13 cellular contexts compared by ENCODE assay signal in genomic region chr1:14140800-14141526, GRCh38.
DNase-seq lines count a peak whose midpoint lies in the region; ATAC-seq and TF ChIP-seq lines count a peak whose summit lies in the region.
"Had no signal": no experiment of that assay in that cellular context is flagged by ENCODE, and none has a peak within 500 bp of the region (broad histone marks: within the 10 kb centered on the region; RNA-seq: fewer than 3 reads in every experiment).

No MANE protein-coding gene starts in this region.

- peaks cover 4% of the 10 kb centered on the region for H3K27me3 Mint-ChIP-seq in glutamatergic neuron (ENCODE audit: unreplicated experiment)

- H3K36me3 Mint-ChIP-seq in glutamatergic neuron (ENCODE audit: unreplicated experiment) = no peaks in the 10 kb centered on the region
- H3K36me3 Mint-ChIP-seq: activated naive CD4-positive, alpha-beta T cell treated with anti-CD3 and anti-CD28 coated beads, Interleukin-2, amount 50 U/mL, for 24 hours had no signal

- H3K4me1 Mint-ChIP-seq in glutamatergic neuron (ENCODE audit: low read depth, unreplicated experiment) = no peaks in the 10 kb centered on the region
- H3K4me1 Mint-ChIP-seq: activated naive CD4-positive, alpha-beta T cell treated with anti-CD3 and anti-CD28 coated beads, Interleukin-2, amount 50 U/mL, for 24 hours had no signal

- no peak overlapping the region for H3K4me3 Mint-ChIP-seq in glutamatergic neuron (ENCODE audit: unreplicated experiment)
- H3K4me3 Mint-ChIP-seq: activated naive CD4-positive, alpha-beta T cell treated with anti-CD3 and anti-CD28 coated beads, Interleukin-2, amount 50 U/mL, for 24 hours had no signal

- H3K27ac Mint-ChIP-seq in glutamatergic neuron (ENCODE audit: unreplicated experiment) = no peak overlapping the region
- H3K27ac Mint-ChIP-seq: activated naive CD4-positive, alpha-beta T cell treated with anti-CD3 and anti-CD28 coated beads, Interleukin-2, amount 50 U/mL, for 24 hours had no signal

- intact Hi-C loops in head of caudate nucleus (cut with DNase I) = no loop called here

- peak overlapping the region; percentile 35 for H3K27ac ChIP-seq in VCaP
- H3K27ac ChIP-seq: transverse colon had no signal

- TF ChIP-seq CTCF in VCaP (conservative IDR thresholded peaks at IDR 0.05) (no peak; the same call in 1 of the 2 replicates), glutamatergic neuron (IDR thresholded peaks at IDR 0.05; ENCODE audit: partially characterized antibody, unreplicated experiment) (no peak)

- no peak for ATAC-seq in HG02571 (IDR thresholded peaks at IDR 0.05; ENCODE audit: unreplicated experiment)
- no peak for ATAC-seq in HG03432 (IDR thresholded peaks at IDR 0.05; ENCODE audit: unreplicated experiment)

- DNase-seq in Ammon's horn (ENCODE audit: low spot score) (peak; percentile 76), head of caudate nucleus (peak in 40 of 42 donors; percentile 12 to 76 (median 48)), nucleus accumbens (lab: John Stamatoyannopoulos, UW) (peak in 34 of 56 donors; percentile 5 to 76 (median 38)), glutamatergic neuron (no peak)
- no peak for DNase-seq in activated CD4-positive, alpha-beta T cell treated with anti-CD3 and anti-CD28 coated beads, Interleukin-2, amount 50 U/mL, for 48 hours
- DNase-seq: activated CD4-positive, alpha-beta T cell treated with anti-CD3 and anti-CD28 coated beads, Interleukin-2, amount 50 U/mL, for 4 hours; Kasumi-1; NCI-H69; transverse colon had no signal

- H3K9me3 Mint-ChIP-seq in glutamatergic neuron (ENCODE audit: unreplicated experiment) = no peaks in the 10 kb centered on the region
- H3K9me3 Mint-ChIP-seq: activated naive CD4-positive, alpha-beta T cell treated with anti-CD3 and anti-CD28 coated beads, Interleukin-2, amount 50 U/mL, for 24 hours had no signal

Comparison
In these comparisons a context has a peak if more than half of its experiments do, and no peak if none do; other contexts are left out.
1. DNase-seq: peak in Ammon's horn (single experiment), head of caudate nucleus (40 of 42) and nucleus accumbens (34 of 56); none in activated CD4-positive, alpha-beta T cell treated with anti-CD3 and anti-CD28 coated beads, Interleukin-2, amount 50 U/mL, for 48 hours (0 of 2) and glutamatergic neuron (single experiment).